ENCODE assay signal across 1 cellular context in the genomic region with DNA sequence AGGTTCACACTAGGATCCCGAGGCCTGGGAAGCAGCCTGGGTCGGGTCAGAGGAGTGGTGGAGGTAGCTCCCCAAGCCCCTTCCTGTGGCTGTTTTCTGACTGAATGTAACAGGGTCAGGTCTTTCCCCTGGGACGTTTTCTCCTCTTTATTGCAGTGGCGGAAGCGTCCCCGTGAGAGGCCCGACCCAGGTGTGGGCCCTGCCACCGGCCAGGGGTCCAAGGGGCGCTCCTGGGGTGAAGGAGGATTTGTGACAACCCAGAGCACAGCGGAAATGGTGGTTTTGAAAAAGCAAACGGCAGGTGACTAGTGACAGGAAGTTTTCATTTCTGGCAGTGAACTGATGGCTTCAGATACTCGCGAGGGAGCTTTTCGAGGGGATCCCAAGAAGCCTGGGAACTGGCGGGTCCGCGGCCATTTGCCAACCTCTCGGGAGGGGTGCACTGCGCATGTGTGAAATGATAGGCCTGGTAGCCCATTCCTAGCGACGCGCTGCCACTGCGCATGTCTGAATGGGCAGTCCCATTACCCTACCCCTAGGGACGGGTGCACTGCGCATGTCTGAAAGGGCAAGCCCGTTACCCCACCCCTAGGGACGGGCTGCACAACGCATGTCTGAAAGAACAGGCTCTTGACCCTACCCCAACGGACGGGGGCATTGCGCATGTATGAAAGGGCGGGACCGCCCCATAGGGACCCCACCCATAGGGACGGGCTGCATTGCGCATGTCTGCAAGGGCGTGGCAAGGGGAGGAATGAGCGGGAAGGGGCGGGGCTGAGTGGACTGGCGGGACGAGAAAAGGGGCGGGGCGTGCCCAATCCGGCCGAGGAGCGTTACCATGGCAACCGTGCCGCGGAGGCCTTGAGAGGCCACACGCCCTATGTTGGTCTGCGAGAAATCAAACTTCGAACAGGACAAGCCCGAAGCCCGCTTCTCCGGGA.
A peak's percentile ranks its signal among the peaks of the same experiment; 100 is the strongest.
TF ChIP-seq lines count a peak whose summit lies in the region.

No MANE protein-coding gene starts in this region.

TF ChIP-seq in K562, 482 proteins besides CTCF, POLR2A, EP300 and RAD21 (continued from another document):
- TF ChIP-seq, protein P1, sequence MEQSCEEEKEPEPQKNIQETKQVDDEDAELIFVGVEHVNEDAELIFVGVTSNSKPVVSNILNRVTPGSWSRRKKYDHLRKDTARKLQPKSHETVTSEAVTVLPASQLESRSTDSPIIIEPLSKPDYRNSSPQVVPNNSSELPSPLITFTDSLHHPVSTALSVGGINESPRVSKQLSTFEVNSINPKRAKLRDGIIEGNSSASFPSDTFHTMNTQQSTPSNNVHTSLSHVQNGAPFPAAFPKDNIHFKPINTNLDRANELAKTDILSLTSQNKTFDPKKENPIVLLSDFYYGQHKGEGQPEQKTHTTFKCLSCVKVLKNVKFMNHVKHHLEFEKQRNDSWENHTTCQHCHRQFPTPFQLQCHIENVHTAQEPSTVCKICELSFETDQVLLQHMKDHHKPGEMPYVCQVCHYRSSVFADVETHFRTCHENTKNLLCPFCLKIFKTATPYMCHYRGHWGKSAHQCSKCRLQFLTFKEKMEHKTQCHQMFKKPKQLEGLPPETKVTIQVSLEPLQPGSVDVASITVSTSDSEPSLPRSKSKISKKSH (CRISPR knock-in tag; IDR thresholded peaks at IDR 0.05) = no peak
- TF ChIP-seq POLR2G (IDR thresholded peaks at IDR 0.05; ENCODE audit: low read depth, low read length) = 0 out of 2 replicates have a peak, but pooled peaks have one; percentile 40
- TF ChIP-seq, protein P2, sequence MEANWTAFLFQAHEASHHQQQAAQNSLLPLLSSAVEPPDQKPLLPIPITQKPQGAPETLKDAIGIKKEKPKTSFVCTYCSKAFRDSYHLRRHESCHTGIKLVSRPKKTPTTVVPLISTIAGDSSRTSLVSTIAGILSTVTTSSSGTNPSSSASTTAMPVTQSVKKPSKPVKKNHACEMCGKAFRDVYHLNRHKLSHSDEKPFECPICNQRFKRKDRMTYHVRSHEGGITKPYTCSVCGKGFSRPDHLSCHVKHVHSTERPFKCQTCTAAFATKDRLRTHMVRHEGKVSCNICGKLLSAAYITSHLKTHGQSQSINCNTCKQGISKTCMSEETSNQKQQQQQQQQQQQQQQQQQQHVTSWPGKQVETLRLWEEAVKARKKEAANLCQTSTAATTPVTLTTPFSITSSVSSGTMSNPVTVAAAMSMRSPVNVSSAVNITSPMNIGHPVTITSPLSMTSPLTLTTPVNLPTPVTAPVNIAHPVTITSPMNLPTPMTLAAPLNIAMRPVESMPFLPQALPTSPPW (CRISPR knock-in tag; IDR thresholded peaks at IDR 0.05) = peak; percentile 41; the same call in 1 of the 2 replicates
- no peak for TF ChIP-seq GATA2 (CRISPR knock-in tag; IDR thresholded peaks at IDR 0.05)
- no peak for TF ChIP-seq RBM34 (IDR thresholded peaks at IDR 0.05; ENCODE audit: borderline replicate concordance, insufficient read depth, low read length)
- TF ChIP-seq ZNF76 (CRISPR knock-in tag; IDR thresholded peaks at IDR 0.05; ENCODE audit: borderline replicate concordance) = no peak
- TF ChIP-seq RFX1 (IDR thresholded peaks at IDR 0.05) = peak; percentile 91
- no peak for TF ChIP-seq ZNF507 (tag; conservative IDR thresholded peaks at IDR 0.05)
- TF ChIP-seq, protein P3, sequence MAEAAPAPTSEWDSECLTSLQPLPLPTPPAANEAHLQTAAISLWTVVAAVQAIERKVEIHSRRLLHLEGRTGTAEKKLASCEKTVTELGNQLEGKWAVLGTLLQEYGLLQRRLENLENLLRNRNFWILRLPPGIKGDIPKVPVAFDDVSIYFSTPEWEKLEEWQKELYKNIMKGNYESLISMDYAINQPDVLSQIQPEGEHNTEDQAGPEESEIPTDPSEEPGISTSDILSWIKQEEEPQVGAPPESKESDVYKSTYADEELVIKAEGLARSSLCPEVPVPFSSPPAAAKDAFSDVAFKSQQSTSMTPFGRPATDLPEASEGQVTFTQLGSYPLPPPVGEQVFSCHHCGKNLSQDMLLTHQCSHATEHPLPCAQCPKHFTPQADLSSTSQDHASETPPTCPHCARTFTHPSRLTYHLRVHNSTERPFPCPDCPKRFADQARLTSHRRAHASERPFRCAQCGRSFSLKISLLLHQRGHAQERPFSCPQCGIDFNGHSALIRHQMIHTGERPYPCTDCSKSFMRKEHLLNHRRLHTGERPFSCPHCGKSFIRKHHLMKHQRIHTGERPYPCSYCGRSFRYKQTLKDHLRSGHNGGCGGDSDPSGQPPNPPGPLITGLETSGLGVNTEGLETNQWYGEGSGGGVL (CRISPR knock-in tag; IDR thresholded peaks at IDR 0.05) = no peak
- TF ChIP-seq PHF8 (IDR thresholded peaks at IDR 0.05; ENCODE audit: borderline replicate concordance, low read length) = peak; percentile 31; the same call in 1 of the 2 replicates
